3 cellular contexts compared by ENCODE assay signal in the genomic region with DNA sequence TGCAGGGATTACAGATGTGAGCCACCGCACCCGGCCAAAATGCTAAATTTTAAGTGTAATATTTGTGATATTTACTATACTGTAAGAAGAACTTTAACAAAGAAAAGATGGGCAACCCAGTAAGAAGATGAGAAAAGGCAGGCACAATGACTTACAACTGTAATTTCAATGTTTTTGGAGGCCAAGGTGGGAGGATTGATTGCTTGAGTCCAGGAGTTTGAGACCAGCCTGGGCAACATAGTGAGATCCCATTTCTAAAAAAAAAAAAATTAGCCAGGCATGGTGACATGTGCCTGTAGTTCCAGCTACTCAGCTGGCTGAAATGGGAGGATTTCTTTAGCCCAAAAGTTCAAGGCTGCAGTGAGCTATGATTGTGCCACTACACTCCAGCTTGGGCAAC.
TF ChIP-seq lines count a peak whose summit lies in the region.

No MANE protein-coding gene starts in this region.

TF ChIP-seq in WTC11, 78 proteins besides CTCF, POLR2A, EP300 and RAD21:
- TF ChIP-seq ZNF121 (CRISPR knock-in tag; IDR thresholded peaks at IDR 0.05) = peak; percentile 60; the same call in 1 of the 2 replicates
- TF ChIP-seq NFYB (CRISPR knock-in tag; conservative IDR thresholded peaks at IDR 0.05; ENCODE audit: low read depth) = no peak
- TF ChIP-seq KAT7 (CRISPR knock-in tag; IDR thresholded peaks at IDR 0.05; ENCODE audit: borderline replicate concordance) = no peak

TF ChIP-seq in K562, 482 proteins besides CTCF, POLR2A, EP300 and RAD21:
- TF ChIP-seq RBM25 (IDR thresholded peaks at IDR 0.05; ENCODE audit: low read depth, low read length, severe bottlenecking) (peak; percentile 31), BCOR (IDR thresholded peaks at IDR 0.05) (0 out of 2 replicates have a peak, but pooled peaks have one; percentile 36), DDX20 (tag; IDR thresholded peaks at IDR 0.05; ENCODE audit: low read depth) (no peak), ZNF121 (CRISPR knock-in tag; conservative IDR thresholded peaks at IDR 0.05) (peak; percentile 85)

TF ChIP-seq in H1, 55 proteins besides CTCF, POLR2A, EP300 and RAD21:
- TF ChIP-seq BACH1 (IDR thresholded peaks at IDR 0.05; ENCODE audit: low read length) = no peak
- TF ChIP-seq BRCA1 (IDR thresholded peaks at IDR 0.05; ENCODE audit: low read depth, low read length) = no peak
- TF ChIP-seq ASH2L (IDR thresholded peaks at IDR 0.05; ENCODE audit: low read length) = no peak
- no peak for TF ChIP-seq SIX5 (IDR thresholded peaks at IDR 0.05; ENCODE audit: low read depth, low read length)
- no peak for TF ChIP-seq KDM5A (IDR thresholded peaks at IDR 0.05; ENCODE audit: low read length)
- TF ChIP-seq KDM1A (IDR thresholded peaks at IDR 0.05; ENCODE audit: borderline replicate concordance, low read length) = 0 out of 2 replicates have a peak, but pooled peaks have one; percentile 14
- TF ChIP-seq SP1 (IDR thresholded peaks at IDR 0.05; ENCODE audit: low read depth, low read length) = no peak
